30 cellular contexts compared by ENCODE assay signal in genomic region chr10:53886325-53887300, GRCh38.
A peak's percentile ranks its signal among the peaks of the same experiment; 100 is the strongest.
DNase-seq lines count a peak whose midpoint lies in the region; TF ChIP-seq lines count a peak whose summit lies in the region.
"Had no signal": no experiment of that assay in that cellular context is flagged by ENCODE, and none has a peak within 500 bp of the region (broad histone marks: within the 10 kb centered on the region; RNA-seq: fewer than 3 reads in every experiment).

No MANE protein-coding gene starts in this region.

- POLR2A ChIA-PET in Caco-2 (lab: Charles Lee) = no interaction called here

- H3K27ac ChIP-seq in neural progenitor cell (no peak overlapping the region), adrenal gland (no peak overlapping the region)
- H3K27ac ChIP-seq: foreskin keratinocyte, heart left ventricle, neutrophil, psoas muscle, thoracic aorta had no signal

- H3K4me1 Mint-ChIP-seq in Caco-2 (ENCODE audit: low read depth, unreplicated experiment) = peaks cover 20% of the 10 kb centered on the region
- no peaks in the 10 kb centered on the region for H3K4me1 Mint-ChIP-seq in neural progenitor cell
- H3K4me1 Mint-ChIP-seq in chondrocyte (ENCODE audit: low read depth) = no peaks in the 10 kb centered on the region
- H3K4me1 Mint-ChIP-seq: activated CD4-positive, alpha-beta T cell treated with anti-CD3 and anti-CD28 coated beads for 36 hours; IgD-negative memory B cell had no signal

- no peaks in the 10 kb centered on the region for H3K79me2 ChIP-seq in neural progenitor cell (ENCODE audit: low read depth)

- no peaks in the 10 kb centered on the region for H4K20me1 ChIP-seq in neural progenitor cell (ENCODE audit: low read depth)

- no peak overlapping the region for H3K9ac ChIP-seq in neural progenitor cell

- no peaks in the 10 kb centered on the region for H3K27me3 Mint-ChIP-seq in Caco-2 (ENCODE audit: insufficient read depth, unreplicated experiment)
- no peaks in the 10 kb centered on the region for H3K27me3 Mint-ChIP-seq in neural progenitor cell (ENCODE audit: insufficient read depth, low read depth)
- no peaks in the 10 kb centered on the region for H3K27me3 Mint-ChIP-seq in chondrocyte (ENCODE audit: low read depth)
- H3K27me3 Mint-ChIP-seq: activated CD4-positive, alpha-beta T cell treated with anti-CD3 and anti-CD28 coated beads for 36 hours; activated naive CD8-positive, alpha-beta T cell; IgD-negative memory B cell; stimulated activated naive CD8-positive, alpha-beta T cell treated with anti-CD3 and anti-CD28 coated beads, Interleukin-15, Interleukin-2, amounts not matched to agents 100 ng/mL and 50 ng/mL, for 24 hours had no signal

- H3K9me3 ChIP-seq in Caco-2 (no peaks in the 10 kb centered on the region), neural progenitor cell (ENCODE audit: low read depth) (no peaks in the 10 kb centered on the region), adrenal gland (replicated peaks in 1 of 3) (no peaks in the 10 kb centered on the region)
- H3K9me3 ChIP-seq: BE2C, heart left ventricle, neutrophil, psoas muscle, thoracic aorta had no signal

- TF ChIP-seq POLR2A in adrenal gland (IDR thresholded peaks at IDR 0.05) = no peak

- H3K4me3 ChIP-seq in Caco-2 (ENCODE audit: low read depth, low read length) (no peak overlapping the region), LNCaP clone FGC (ENCODE audit: low read depth, low read length) (peak overlapping the region; percentile 22), fibroblast of villous mesenchyme (ENCODE audit: low read depth, low read length) (no peak overlapping the region), neural progenitor cell (no peak overlapping the region), adrenal gland (no peak overlapping the region)
- H3K4me3 ChIP-seq: heart left ventricle, psoas muscle, thoracic aorta had no signal

- peak overlapping the region; percentile 57 for H2AFZ ChIP-seq in neural progenitor cell (replicated peaks)

- H3K36me3 Mint-ChIP-seq in Caco-2 (ENCODE audit: insufficient read depth, unreplicated experiment) (no peaks in the 10 kb centered on the region), neural progenitor cell (no peaks in the 10 kb centered on the region), chondrocyte (ENCODE audit: low read depth) (no peaks in the 10 kb centered on the region)
- H3K36me3 Mint-ChIP-seq: activated naive CD8-positive, alpha-beta T cell; IgD-negative memory B cell had no signal

- DNase-seq in Caco-2 (peak in 1 of 2 experiments; percentile 62), LNCaP clone FGC (ENCODE audit: low read depth) (peak; percentile 76), fibroblast of villous mesenchyme (ENCODE audit: low read depth) (peak; percentile 1), neural progenitor cell (ENCODE audit: low spot score) (no peak), GM10266 (ENCODE audit: extremely low spot score) (no peak), adrenal gland (no peak), chondrocyte (ENCODE audit: low spot score) (no peak), NOMO-1 treated with dmso at 0.1 percent for 144 hours (lab: John Stamatoyannopoulos, UW; ENCODE audit: unreplicated experiment) (no peak)
- DNase-seq: ACHN; activated CD4-positive, alpha-beta T cell treated with anti-CD3 and anti-CD28 coated beads for 36 hours; activated effector memory CD4-positive, alpha-beta T cell treated with Interleukin-2 at 50 U/mL for 16 hours; activated T-cell treated with anti-CD3 and anti-CD28 coated beads for 4 hours; aorta; BE2C; DND-41; foreskin keratinocyte; heart left ventricle; kidney glomerular epithelial cell; mesendoderm; NCI-H1105 treated with DMSO at 0.1 percent for 48 hours; NCI-H2081; NCI-H226; NCI-H82; psoas muscle; T-helper 2 cell had no signal

- H3K27me3 ChIP-seq in Caco-2 (replicated peaks; ENCODE audit: control insufficient read depth, insufficient read depth, low read length) = no peaks in the 10 kb centered on the region
- H3K27me3 ChIP-seq in neural progenitor cell = no peaks in the 10 kb centered on the region
- H3K27me3 ChIP-seq in adrenal gland = no peaks in the 10 kb centered on the region
- H3K27me3 ChIP-seq: BE2C, foreskin keratinocyte, heart left ventricle, neutrophil had no signal

- H3K36me3 ChIP-seq in Caco-2 (ENCODE audit: control insufficient read depth, insufficient read depth, low read length) = no peaks in the 10 kb centered on the region
- no peaks in the 10 kb centered on the region for H3K36me3 ChIP-seq in neural progenitor cell
- H3K36me3 ChIP-seq in adrenal gland (replicated peaks in 1 of 2) = no peaks in the 10 kb centered on the region
- H3K36me3 ChIP-seq: BE2C, heart left ventricle, neutrophil, thoracic aorta had no signal

- H3F3A ChIP-seq in neural progenitor cell (ENCODE audit: low read depth) = no peaks in the 10 kb centered on the region

- no TSS peak for BruUV-seq in Caco-2 (replicated peaks; lab: Mats Ljungman, UMichigan)

- H3K9me3 Mint-ChIP-seq in Caco-2 (ENCODE audit: unreplicated experiment) (no peaks in the 10 kb centered on the region), neural progenitor cell (no peaks in the 10 kb centered on the region), chondrocyte (ENCODE audit: low read depth) (no peaks in the 10 kb centered on the region)

- intact Hi-C loops in Caco-2 (cut with micrococcal nuclease; ENCODE audit: unreplicated experiment) (loop anchor here (1.0 kb wide), 1 partner anchor 17 kb away; no protein-coding TSS in a partner anchor), adrenal gland (cut with DNase I) (no loop called here)

- TF ChIP-seq CTCF in Caco-2 (IDR thresholded peaks at IDR 0.05; ENCODE audit: insufficient read depth in 1 of 2, low read depth in 1 of 2, low read length in 1 of 2, severe bottlenecking in 1 of 2, unreplicated experiment in 1 of 2) (no peak), LNCaP clone FGC (IDR thresholded peaks at IDR 0.05; ENCODE audit: control insufficient read depth, extremely low read depth, insufficient read depth) (peak; percentile 12; the same call in 1 of the 2 replicates), fibroblast of villous mesenchyme (IDR thresholded peaks at IDR 0.05; ENCODE audit: insufficient read depth, low read depth, low read length) (no peak), neural progenitor cell (IDR thresholded peaks at IDR 0.05) (no peak), GM10266 (IDR thresholded peaks at IDR 0.05; ENCODE audit: control insufficient read depth, insufficient read depth, low read depth, missing control alignments) (no peak), adrenal gland (IDR thresholded peaks at IDR 0.05) (no peak), chondrocyte (IDR thresholded peaks at IDR 0.05) (no peak)

- 70 to 82% (median 77%) methylated on average over 9 of the region's 9 CpGs for WGBS in adrenal gland, 4 donors

- H3K4me3 Mint-ChIP-seq in Caco-2 (ENCODE audit: unreplicated experiment) (peak overlapping the region; percentile 54), neural progenitor cell (no peak overlapping the region), chondrocyte (ENCODE audit: unreplicated experiment) (no peak overlapping the region)
- H3K4me3 Mint-ChIP-seq: activated CD4-positive, alpha-beta T cell treated with anti-CD3 and anti-CD28 coated beads for 36 hours; activated naive CD8-positive, alpha-beta T cell; IgD-negative memory B cell; stimulated activated naive CD8-positive, alpha-beta T cell treated with anti-CD3 and anti-CD28 coated beads, Interleukin-15, Interleukin-2, amounts not matched to agents 100 ng/mL and 50 ng/mL, for 24 hours had no signal

- H3K4me1 ChIP-seq in Caco-2 = peaks cover 5% of the 10 kb centered on the region
- H3K4me1 ChIP-seq in neural progenitor cell = no peaks in the 10 kb centered on the region
- no peaks in the 10 kb centered on the region for H3K4me1 ChIP-seq in adrenal gland (replicated peaks in 1 of 2)
- H3K4me1 ChIP-seq: BE2C, foreskin keratinocyte, heart left ventricle, psoas muscle had no signal

- no peak overlapping the region for H3K4me2 ChIP-seq in neural progenitor cell

- CTCF ChIA-PET in Caco-2 (lab: Charles Lee) = interaction anchor here (0.6 to 1.0 kb wide), 3 partner anchors 32 to 117 kb away, joined by 3 to 9 read pairs (median 3); no protein-coding TSS in a partner anchor

- peak overlapping the region; percentile 37 for H3K27ac Mint-ChIP-seq in Caco-2 (ENCODE audit: unreplicated experiment)
- no peak overlapping the region for H3K27ac Mint-ChIP-seq in neural progenitor cell
- no peak overlapping the region for H3K27ac Mint-ChIP-seq in chondrocyte (ENCODE audit: unreplicated experiment)
- H3K27ac Mint-ChIP-seq: activated CD4-positive, alpha-beta T cell treated with anti-CD3 and anti-CD28 coated beads for 36 hours; activated naive CD8-positive, alpha-beta T cell; IgD-negative memory B cell; stimulated activated naive CD8-positive, alpha-beta T cell treated with anti-CD3 and anti-CD28 coated beads, Interleukin-15, Interleukin-2, amounts not matched to agents 100 ng/mL and 50 ng/mL, for 24 hours had no signal

Comparison
In these comparisons a context has a peak if more than half of its experiments do, and no peak if none do; other contexts are left out.
1. DNase-seq: peak in LNCaP clone FGC (single experiment) and fibroblast of villous mesenchyme (single experiment); none in neural progenitor cell (single experiment), GM10266 (single experiment), adrenal gland (0 of 7), chondrocyte (single experiment) and NOMO-1 treated with dmso at 0.1 percent for 144 hours (single experiment).